9 cellular contexts compared by ENCODE assay signal in genomic region chr12:113075137-113075683, GRCh38. TPM values are rescaled to one million over a fixed set of nuclear protein-coding genes. Genes with fewer than 3 reads are reported as not detected.
DNase-seq lines count a peak whose midpoint lies in the region; ATAC-seq and TF ChIP-seq lines count a peak whose summit lies in the region.
"Had no signal": no experiment of that assay in that cellular context is flagged by ENCODE, and none has a peak within 500 bp of the region (broad histone marks: within the 10 kb centered on the region; RNA-seq: fewer than 3 reads in every experiment).

No MANE protein-coding gene starts in this region.

- H3K4me2 ChIP-seq in hepatocyte, result no peak overlapping the region

- H3K4me3 Mint-ChIP-seq in activated naive CD8-positive, alpha-beta T cell treated with anti-CD3 and anti-CD28 coated beads, Interleukin-2, amount 50 U/mL, for 24 hours, result no peak overlapping the region

- H3K4me3 ChIP-seq in hepatocyte, result no peak overlapping the region
- H3K4me3 ChIP-seq in tibial artery, result no peak overlapping the region

- WGBS in hepatocyte (ENCODE audit: low lambda C conversion rate, missing lambda C conversion rate), result 77% methylated on average over 6 of the region's 6 CpGs

- no peaks in the 10 kb centered on the region for H3K9me2 ChIP-seq in hepatocyte (replicated peaks; ENCODE audit: insufficient read depth)

- H3K79me2 ChIP-seq in hepatocyte, result no peaks in the 10 kb centered on the region

- intact Hi-C loops in tibial artery (cut with DNase I; ENCODE audit: low total_unique reads), result no loop called here

- H4K20me1 ChIP-seq in hepatocyte (ENCODE audit: insufficient read depth, poor library complexity, severe bottlenecking), result no peaks in the 10 kb centered on the region

- in situ Hi-C loops in GM13977 (cut with MboI; ENCODE audit: low pct_unique_long_range_greater_than_20kb, low sequenced_read_pairs, unreplicated experiment), result no loop called here

- no peak for TF ChIP-seq CTCF in GM13977 (IDR thresholded peaks at IDR 0.05; ENCODE audit: extremely low read depth, insufficient read depth, missing control alignments)
- no peak for TF ChIP-seq CTCF in hepatocyte (IDR thresholded peaks at IDR 0.05; ENCODE audit: poor library complexity)
- TF ChIP-seq CTCF in tibial artery (IDR thresholded peaks at IDR 0.05), result no peak

- H2AFZ ChIP-seq in hepatocyte, result no peak overlapping the region

- DNase-seq in GM13977 (ENCODE audit: low spot score), result peak; percentile 92
- no peak for DNase-seq in activated naive CD8-positive, alpha-beta T cell treated with anti-CD3 and anti-CD28 coated beads, Interleukin-2, amount 50 U/mL, for 24 hours
- no peak for DNase-seq in hepatocyte (ENCODE audit: low spot score)
- no peak for DNase-seq in NCI-H1105 (lab: John Stamatoyannopoulos, UW)
- no peak for DNase-seq in tibial artery
- no peak for DNase-seq in NCI-H446 (lab: John Stamatoyannopoulos, UW)
- DNase-seq: stimulated activated CD4-positive, alpha-beta T cell treated with anti-CD3 and anti-CD28 coated beads, Interleukin-12 subunit alpha, Interleukin-12 subunit beta, amount 100 ng/mL, for 4 hours had no signal

- peaks cover 45% of the 10 kb centered on the region for H3K4me1 Mint-ChIP-seq in activated naive CD8-positive, alpha-beta T cell treated with anti-CD3 and anti-CD28 coated beads, Interleukin-2, amount 50 U/mL, for 24 hours

- H3K4me1 ChIP-seq in hepatocyte (ENCODE audit: insufficient read depth) (no peaks in the 10 kb centered on the region), tibial artery (no peaks in the 10 kb centered on the region)

- no peaks in the 10 kb centered on the region for H3K36me3 ChIP-seq in hepatocyte (replicated peaks; ENCODE audit: insufficient read depth, low read depth)
- H3K36me3 ChIP-seq in tibial artery, result no peaks in the 10 kb centered on the region

- H3K27me3 Mint-ChIP-seq in activated naive CD8-positive, alpha-beta T cell treated with anti-CD3 and anti-CD28 coated beads, Interleukin-2, amount 50 U/mL, for 24 hours, result no peaks in the 10 kb centered on the region

- H3K27me3 ChIP-seq in hepatocyte (peaks cover 49% of the 10 kb centered on the region), tibial artery (peaks cover 0 to 53% of the 10 kb centered on the region in 2 donors)

- H3K9me3 ChIP-seq in hepatocyte (ENCODE audit: low read depth) (no peaks in the 10 kb centered on the region), tibial artery (no peaks in the 10 kb centered on the region)

- peak overlapping the region; percentile 15 for H3K27ac Mint-ChIP-seq in activated naive CD8-positive, alpha-beta T cell treated with anti-CD3 and anti-CD28 coated beads, Interleukin-2, amount 50 U/mL, for 24 hours

- ATAC-seq in GM19397 (IDR thresholded peaks at IDR 0.05; ENCODE audit: unreplicated experiment), result peak; percentile 93
- peak; percentile 87 for ATAC-seq in HG03060 (IDR thresholded peaks at IDR 0.05; ENCODE audit: low read depth, unreplicated experiment)
- peak; percentile 30 for ATAC-seq in activated naive CD8-positive, alpha-beta T cell treated with anti-CD3 and anti-CD28 coated beads, Interleukin-2, amount 50 U/mL, for 24 hours

- no peaks in the 10 kb centered on the region for H3K9me3 Mint-ChIP-seq in activated naive CD8-positive, alpha-beta T cell treated with anti-CD3 and anti-CD28 coated beads, Interleukin-2, amount 50 U/mL, for 24 hours

- no peak overlapping the region for H3K27ac ChIP-seq in hepatocyte
- no peak overlapping the region for H3K27ac ChIP-seq in tibial artery

- no peaks in the 10 kb centered on the region for H3K36me3 Mint-ChIP-seq in activated naive CD8-positive, alpha-beta T cell treated with anti-CD3 and anti-CD28 coated beads, Interleukin-2, amount 50 U/mL, for 24 hours (ENCODE audit: low read depth)

RNA-seq across cellular contexts. Expression of gene DTX1, which starts 18.7 kb away (rescaled TPM):
- total RNA-seq in hepatocyte, result 0.47 and 1.0 TPM in 2 replicates
- 0.89 and 2.3 TPM in 2 replicates for polyA plus RNA-seq in hepatocyte

Comparison
In these comparisons a context has a peak if more than half of its experiments do, and no peak if none do; other contexts are left out.
1. ATAC-seq: peak in every context shown above with its lines; median percentile 93 in GM19397; 87 in HG03060; 30 in activated naive CD8-positive, alpha-beta T cell treated with anti-CD3 and anti-CD28 coated beads, Interleukin-2, amount 50 U/mL, for 24 hours.